1 cellular context compared by ENCODE assay signal in the genomic region with DNA sequence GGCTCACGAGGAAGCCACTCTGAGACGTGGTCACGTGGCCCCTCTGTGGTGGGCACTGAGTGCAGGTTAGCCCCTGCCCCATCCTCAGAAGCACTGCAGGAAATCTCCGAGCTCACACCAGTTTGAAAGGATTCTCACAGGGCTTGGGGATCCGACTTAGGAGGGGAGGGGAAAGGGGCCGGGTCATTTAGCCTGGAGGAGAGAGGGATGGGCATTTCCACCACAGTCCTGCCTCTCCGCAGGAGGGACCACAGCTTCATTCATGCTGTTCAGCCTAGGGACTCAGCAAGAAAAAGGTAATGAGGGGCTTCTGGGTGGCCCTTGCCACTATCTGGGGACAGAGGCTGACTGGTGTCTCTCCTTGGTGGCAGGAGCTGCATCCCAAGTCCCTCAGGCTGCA.
TF ChIP-seq lines count a peak whose summit lies in the region.

No MANE protein-coding gene starts in this region.

TF ChIP-seq in GM23338, 12 proteins besides CTCF, POLR2A, EP300 and RAD21 (continued from another document):
- TF ChIP-seq CREB1 (CRISPR knock-in tag; IDR thresholded peaks at IDR 0.05; ENCODE audit: low read depth), result no peak
- no peak for TF ChIP-seq STAT1 (IDR thresholded peaks at IDR 0.05; ENCODE audit: unreplicated experiment)
- no peak for TF ChIP-seq NANOG (IDR thresholded peaks at IDR 0.05; ENCODE audit: borderline replicate concordance)
- TF ChIP-seq, protein P1, sequence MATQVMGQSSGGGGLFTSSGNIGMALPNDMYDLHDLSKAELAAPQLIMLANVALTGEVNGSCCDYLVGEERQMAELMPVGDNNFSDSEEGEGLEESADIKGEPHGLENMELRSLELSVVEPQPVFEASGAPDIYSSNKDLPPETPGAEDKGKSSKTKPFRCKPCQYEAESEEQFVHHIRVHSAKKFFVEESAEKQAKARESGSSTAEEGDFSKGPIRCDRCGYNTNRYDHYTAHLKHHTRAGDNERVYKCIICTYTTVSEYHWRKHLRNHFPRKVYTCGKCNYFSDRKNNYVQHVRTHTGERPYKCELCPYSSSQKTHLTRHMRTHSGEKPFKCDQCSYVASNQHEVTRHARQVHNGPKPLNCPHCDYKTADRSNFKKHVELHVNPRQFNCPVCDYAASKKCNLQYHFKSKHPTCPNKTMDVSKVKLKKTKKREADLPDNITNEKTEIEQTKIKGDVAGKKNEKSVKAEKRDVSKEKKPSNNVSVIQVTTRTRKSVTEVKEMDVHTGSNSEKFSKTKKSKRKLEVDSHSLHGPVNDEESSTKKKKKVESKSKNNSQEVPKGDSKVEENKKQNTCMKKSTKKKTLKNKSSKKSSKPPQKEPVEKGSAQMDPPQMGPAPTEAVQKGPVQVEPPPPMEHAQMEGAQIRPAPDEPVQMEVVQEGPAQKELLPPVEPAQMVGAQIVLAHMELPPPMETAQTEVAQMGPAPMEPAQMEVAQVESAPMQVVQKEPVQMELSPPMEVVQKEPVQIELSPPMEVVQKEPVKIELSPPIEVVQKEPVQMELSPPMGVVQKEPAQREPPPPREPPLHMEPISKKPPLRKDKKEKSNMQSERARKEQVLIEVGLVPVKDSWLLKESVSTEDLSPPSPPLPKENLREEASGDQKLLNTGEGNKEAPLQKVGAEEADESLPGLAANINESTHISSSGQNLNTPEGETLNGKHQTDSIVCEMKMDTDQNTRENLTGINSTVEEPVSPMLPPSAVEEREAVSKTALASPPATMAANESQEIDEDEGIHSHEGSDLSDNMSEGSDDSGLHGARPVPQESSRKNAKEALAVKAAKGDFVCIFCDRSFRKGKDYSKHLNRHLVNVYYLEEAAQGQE (IDR thresholded peaks at IDR 0.05; ENCODE audit: unreplicated experiment), result no peak
- TF ChIP-seq, protein P2, sequence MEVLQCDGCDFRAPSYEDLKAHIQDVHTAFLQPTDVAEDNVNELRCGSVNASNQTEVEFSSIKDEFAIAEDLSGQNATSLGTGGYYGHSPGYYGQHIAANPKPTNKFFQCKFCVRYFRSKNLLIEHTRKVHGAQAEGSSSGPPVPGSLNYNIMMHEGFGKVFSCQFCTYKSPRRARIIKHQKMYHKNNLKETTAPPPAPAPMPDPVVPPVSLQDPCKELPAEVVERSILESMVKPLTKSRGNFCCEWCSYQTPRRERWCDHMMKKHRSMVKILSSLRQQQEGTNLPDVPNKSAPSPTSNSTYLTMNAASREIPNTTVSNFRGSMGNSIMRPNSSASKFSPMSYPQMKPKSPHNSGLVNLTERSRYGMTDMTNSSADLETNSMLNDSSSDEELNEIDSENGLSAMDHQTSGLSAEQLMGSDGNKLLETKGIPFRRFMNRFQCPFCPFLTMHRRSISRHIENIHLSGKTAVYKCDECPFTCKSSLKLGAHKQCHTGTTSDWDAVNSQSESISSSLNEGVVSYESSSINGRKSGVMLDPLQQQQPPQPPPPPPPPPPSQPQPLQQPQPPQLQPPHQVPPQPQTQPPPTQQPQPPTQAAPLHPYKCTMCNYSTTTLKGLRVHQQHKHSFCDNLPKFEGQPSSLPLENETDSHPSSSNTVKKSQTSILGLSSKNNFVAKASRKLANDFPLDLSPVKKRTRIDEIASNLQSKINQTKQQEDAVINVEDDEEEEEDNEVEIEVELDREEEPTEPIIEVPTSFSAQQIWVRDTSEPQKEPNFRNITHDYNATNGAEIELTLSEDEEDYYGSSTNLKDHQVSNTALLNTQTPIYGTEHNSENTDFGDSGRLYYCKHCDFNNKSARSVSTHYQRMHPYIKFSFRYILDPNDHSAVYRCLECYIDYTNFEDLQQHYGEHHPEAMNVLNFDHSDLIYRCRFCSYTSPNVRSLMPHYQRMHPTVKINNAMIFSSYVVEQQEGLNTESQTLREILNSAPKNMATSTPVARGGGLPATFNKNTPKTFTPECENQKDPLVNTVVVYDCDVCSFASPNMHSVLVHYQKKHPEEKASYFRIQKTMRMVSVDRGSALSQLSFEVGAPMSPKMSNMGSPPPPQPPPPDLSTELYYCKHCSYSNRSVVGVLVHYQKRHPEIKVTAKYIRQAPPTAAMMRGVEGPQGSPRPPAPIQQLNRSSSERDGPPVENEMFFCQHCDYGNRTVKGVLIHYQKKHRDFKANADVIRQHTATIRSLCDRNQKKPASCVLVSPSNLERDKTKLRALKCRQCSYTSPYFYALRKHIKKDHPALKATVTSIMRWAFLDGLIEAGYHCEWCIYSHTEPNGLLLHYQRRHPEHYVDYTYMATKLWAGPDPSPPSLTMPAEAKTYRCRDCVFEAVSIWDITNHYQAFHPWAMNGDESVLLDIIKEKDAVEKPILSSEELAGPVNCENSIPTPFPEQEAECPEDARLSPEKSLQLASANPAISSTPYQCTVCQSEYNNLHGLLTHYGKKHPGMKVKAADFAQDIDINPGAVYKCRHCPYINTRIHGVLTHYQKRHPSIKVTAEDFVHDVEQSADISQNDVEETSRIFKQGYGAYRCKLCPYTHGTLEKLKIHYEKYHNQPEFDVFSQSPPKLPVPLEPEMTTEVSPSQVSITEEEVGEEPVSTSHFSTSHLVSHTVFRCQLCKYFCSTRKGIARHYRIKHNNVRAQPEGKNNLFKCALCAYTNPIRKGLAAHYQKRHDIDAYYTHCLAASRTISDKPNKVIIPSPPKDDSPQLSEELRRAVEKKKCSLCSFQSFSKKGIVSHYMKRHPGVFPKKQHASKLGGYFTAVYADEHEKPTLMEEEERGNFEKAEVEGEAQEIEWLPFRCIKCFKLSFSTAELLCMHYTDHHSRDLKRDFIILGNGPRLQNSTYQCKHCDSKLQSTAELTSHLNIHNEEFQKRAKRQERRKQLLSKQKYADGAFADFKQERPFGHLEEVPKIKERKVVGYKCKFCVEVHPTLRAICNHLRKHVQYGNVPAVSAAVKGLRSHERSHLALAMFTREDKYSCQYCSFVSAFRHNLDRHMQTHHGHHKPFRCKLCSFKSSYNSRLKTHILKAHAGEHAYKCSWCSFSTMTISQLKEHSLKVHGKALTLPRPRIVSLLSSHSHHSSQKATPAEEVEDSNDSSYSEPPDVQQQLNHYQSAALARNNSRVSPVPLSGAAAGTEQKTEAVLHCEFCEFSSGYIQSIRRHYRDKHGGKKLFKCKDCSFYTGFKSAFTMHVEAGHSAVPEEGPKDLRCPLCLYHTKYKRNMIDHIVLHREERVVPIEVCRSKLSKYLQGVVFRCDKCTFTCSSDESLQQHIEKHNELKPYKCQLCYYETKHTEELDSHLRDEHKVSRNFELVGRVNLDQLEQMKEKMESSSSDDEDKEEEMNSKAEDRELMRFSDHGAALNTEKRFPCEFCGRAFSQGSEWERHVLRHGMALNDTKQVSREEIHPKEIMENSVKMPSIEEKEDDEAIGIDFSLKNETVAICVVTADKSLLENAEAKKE (CRISPR knock-in tag; IDR thresholded peaks at IDR 0.05), result no peak
